In the genomic region with DNA sequence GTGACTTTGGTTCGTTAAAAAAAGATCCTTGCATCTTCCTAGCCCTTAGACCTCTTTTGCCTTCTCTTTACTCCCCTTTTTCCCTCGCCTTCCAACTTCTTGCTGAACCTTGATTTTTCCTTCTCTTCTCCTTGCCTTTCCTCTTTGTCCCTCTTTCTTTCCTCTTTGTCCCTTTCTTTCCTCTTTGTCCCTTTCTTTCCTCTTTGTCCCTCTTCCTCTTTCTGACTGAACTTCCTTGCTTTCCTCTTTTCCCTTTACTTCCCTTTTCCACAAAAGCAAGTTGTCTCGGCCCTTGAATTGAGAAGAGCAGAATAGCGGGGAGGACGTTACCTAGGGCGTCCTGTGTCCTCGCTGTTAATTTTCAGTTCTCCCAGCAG, we compare ENCODE assay signal across 8 cellular contexts. TPM values are rescaled to one million over a fixed set of nuclear protein-coding genes. Genes with fewer than 3 reads are reported as not detected.
DNase-seq lines count a peak whose midpoint lies in the region; ATAC-seq, FAIRE-seq and TF ChIP-seq lines count a peak whose summit lies in the region.

No MANE protein-coding gene starts in this region.

- TF ChIP-seq EP300 in A549 (IDR thresholded peaks at IDR 0.05) = no peak

- TF ChIP-seq POLR2A in A549 (IDR thresholded peaks at IDR 0.05; ENCODE audit: low read length) = no peak

- FAIRE-seq in A549 (lab: Jason Lieb, UNC) = peak; percentile 39
- FAIRE-seq in astrocyte (lab: Jason Lieb, UNC) = no peak

- H3K27ac ChIP-seq in A549 = peak overlapping the region; percentile 75 to 96; a peak in 5 of 6 replicates
- H3K27ac ChIP-seq in astrocyte (ENCODE audit: low read depth, low read length) = no peak overlapping the region
- no peak overlapping the region for H3K27ac ChIP-seq in mesodermal cell (ENCODE audit: low read depth, low read length, severe bottlenecking)

- H3K27me3 ChIP-seq in H7 (ENCODE audit: control insufficient read depth, insufficient read depth, low read length) (peaks cover 50% of the 10 kb centered on the region), astrocyte (ENCODE audit: insufficient read depth, low read length) (no peaks in the 10 kb centered on the region)

- peaks cover 7% of the 10 kb centered on the region for H3K27me3 Mint-ChIP-seq in astrocyte (ENCODE audit: low read depth, unreplicated experiment)

- TF ChIP-seq RAD21 in A549 (conservative IDR thresholded peaks at IDR 0.05 in 1 of 2, IDR thresholded peaks at IDR 0.05 in 1 of 2) = no peak

- WGBS in A549 (ENCODE audit: missing lambda C conversion rate) = 2% methylated on average over 7 of the region's 7 CpGs
- 1 to 3% methylated on average over 5 to 6 of the region's 7 CpGs for WGBS in mesodermal cell (ENCODE audit: insufficient coverage in 2 of 2), 2 experiments

- TF ChIP-seq CTCF in A549 (IDR thresholded peaks at IDR 0.05) (no peak), astrocyte (IDR thresholded peaks at IDR 0.05; ENCODE audit: insufficient read depth, low read depth, low read length) (no peak)

- no peaks in the 10 kb centered on the region for H3K36me3 ChIP-seq in H7 (replicated peaks; ENCODE audit: control insufficient read depth, insufficient read depth, low read length)
- H3K36me3 ChIP-seq in astrocyte (ENCODE audit: insufficient read depth, low read length) = no peaks in the 10 kb centered on the region
- H3K36me3 ChIP-seq in mesodermal cell (ENCODE audit: control insufficient read depth, insufficient read depth, low read length) = no peaks in the 10 kb centered on the region

- H4K20me1 ChIP-seq in astrocyte (ENCODE audit: insufficient read depth, low read length) = peaks cover 4% of the 10 kb centered on the region

- peak overlapping the region; percentile 84 for H3K9ac ChIP-seq in astrocyte (ENCODE audit: low read length)

- H3K4me3 ChIP-seq in A549 (peak overlapping the region; percentile 95), H7 (ENCODE audit: insufficient read depth, low read depth, low read length) (peak overlapping the region; percentile 53), astrocyte (ENCODE audit: insufficient read depth, low read depth, low read length) (peak overlapping the region; percentile 87), mesodermal cell (ENCODE audit: extremely low read depth, insufficient read depth, low read length, poor library complexity, severe bottlenecking) (peak overlapping the region; percentile 86)

- peak overlapping the region; percentile 93 for H3K4me3 Mint-ChIP-seq in astrocyte (ENCODE audit: unreplicated experiment)

- POLR2A ChIA-PET in A549 (lab: Yijun Ruan, JAX) = interaction anchor here (1.9 kb wide), 1 partner anchor 61 kb away, joined by 18 read pairs; the partner anchor contains the start of gene FOCAD

- H2AFZ ChIP-seq in astrocyte (ENCODE audit: low read depth, low read length) = peak overlapping the region; percentile 82

- H3K4me1 ChIP-seq in A549 (peaks cover 11% of the 10 kb centered on the region), astrocyte (ENCODE audit: insufficient read depth, low read length) (peaks cover 14% of the 10 kb centered on the region), mesodermal cell (ENCODE audit: control insufficient read depth, insufficient read depth, low read length, poor library complexity, severe bottlenecking) (peaks cover 5% of the 10 kb centered on the region)

- H3K9me3 Mint-ChIP-seq in astrocyte (ENCODE audit: unreplicated experiment) = no peaks in the 10 kb centered on the region

- H3K4me1 Mint-ChIP-seq in astrocyte (ENCODE audit: low read depth, unreplicated experiment) = peaks cover 16% of the 10 kb centered on the region

- H3K9me3 ChIP-seq in A549 (no peaks in the 10 kb centered on the region), astrocyte (ENCODE audit: insufficient read depth, low read depth, low read length) (no peaks in the 10 kb centered on the region), mesodermal cell (ENCODE audit: control insufficient read depth, low read length) (no peaks in the 10 kb centered on the region)

- ATAC-seq in A549 = peak in 1 of 2 experiments; percentile 26; a peak in 3 of 6 replicates
- ATAC-seq in GM19395 (IDR thresholded peaks at IDR 0.05; ENCODE audit: unreplicated experiment) = no peak

- H3K79me2 ChIP-seq in astrocyte (ENCODE audit: insufficient read depth, low read length) = peaks cover 9% of the 10 kb centered on the region

- CTCF ChIA-PET in A549 (lab: Yijun Ruan, JAX) = interaction anchor here (1.5 to 7.0 kb wide), 16 partner anchors 12 to 487 kb away, joined by 3 to 84 read pairs (median 10); no protein-coding TSS in a partner anchor

- H3K27ac Mint-ChIP-seq in astrocyte (ENCODE audit: unreplicated experiment) = peak overlapping the region; percentile 14

- DNase-seq in A549 (ENCODE audit: low read depth in 1 of 2, low spot score in 1 of 2) (peak in 1 of 2 experiments; percentile 8), H7 (no peak), astrocyte (ENCODE audit: low read depth) (no peak), NCI-H226 (no peak), SW480 (ENCODE audit: low spot score) (no peak), AG08395 (ENCODE audit: low spot score) (no peak)

- H3K36me3 Mint-ChIP-seq in astrocyte (ENCODE audit: low read depth, unreplicated experiment) = no peaks in the 10 kb centered on the region

- H3K4me2 ChIP-seq in A549 (peak overlapping the region; percentile 99), astrocyte (ENCODE audit: low read length) (peak overlapping the region; percentile 98)

TF ChIP-seq in A549, 52 proteins besides CTCF, POLR2A, EP300 and RAD21:
- TF ChIP-seq CBX8 (IDR thresholded peaks at IDR 0.05) (no peak), MAX (IDR thresholded peaks at IDR 0.05) (peak; percentile 2; the same call in 1 of the 2 replicates), KDM1A (IDR thresholded peaks at IDR 0.05; ENCODE audit: low read depth) (no peak), ESRRA (IDR thresholded peaks at IDR 0.05; ENCODE audit: borderline replicate concordance, low read length) (no peak), SMC3 (IDR thresholded peaks at IDR 0.05) (peak; percentile 6; the same call in 1 of the 3 replicates), EHMT2 (IDR thresholded peaks at IDR 0.05; ENCODE audit: low read depth) (no peak), ZC3H11A (IDR thresholded peaks at IDR 0.05) (no peak), ZSCAN20 (CRISPR knock-in tag; IDR thresholded peaks at IDR 0.05) (no peak), JUN (IDR thresholded peaks at IDR 0.05) (no peak), POLR2AphosphoS2 (conservative IDR thresholded peaks at IDR 0.05; ENCODE audit: low read length) (no peak), MAFK (IDR thresholded peaks at IDR 0.05; ENCODE audit: partially characterized antibody) (no peak), RNF2 (IDR thresholded peaks at IDR 0.05; ENCODE audit: borderline replicate concordance, low read depth) (no peak), ZNF302 (CRISPR knock-in tag; IDR thresholded peaks at IDR 0.05) (no peak)
- TF ChIP-seq, protein P1, sequence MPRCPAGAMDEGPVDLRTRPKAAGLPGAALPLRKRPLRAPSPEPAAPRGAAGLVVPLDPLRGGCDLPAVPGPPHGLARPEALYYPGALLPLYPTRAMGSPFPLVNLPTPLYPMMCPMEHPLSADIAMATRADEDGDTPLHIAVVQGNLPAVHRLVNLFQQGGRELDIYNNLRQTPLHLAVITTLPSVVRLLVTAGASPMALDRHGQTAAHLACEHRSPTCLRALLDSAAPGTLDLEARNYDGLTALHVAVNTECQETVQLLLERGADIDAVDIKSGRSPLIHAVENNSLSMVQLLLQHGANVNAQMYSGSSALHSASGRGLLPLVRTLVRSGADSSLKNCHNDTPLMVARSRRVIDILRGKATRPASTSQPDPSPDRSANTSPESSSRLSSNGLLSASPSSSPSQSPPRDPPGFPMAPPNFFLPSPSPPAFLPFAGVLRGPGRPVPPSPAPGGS (IDR thresholded peaks at IDR 0.05) = no peak
- TF ChIP-seq, protein P2, sequence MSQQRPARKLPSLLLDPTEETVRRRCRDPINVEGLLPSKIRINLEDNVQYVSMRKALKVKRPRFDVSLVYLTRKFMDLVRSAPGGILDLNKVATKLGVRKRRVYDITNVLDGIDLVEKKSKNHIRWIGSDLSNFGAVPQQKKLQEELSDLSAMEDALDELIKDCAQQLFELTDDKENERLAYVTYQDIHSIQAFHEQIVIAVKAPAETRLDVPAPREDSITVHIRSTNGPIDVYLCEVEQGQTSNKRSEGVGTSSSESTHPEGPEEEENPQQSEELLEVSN (IDR thresholded peaks at IDR 0.05; ENCODE audit: borderline replicate concordance, low read depth) = no peak
- TF ChIP-seq, protein P3, sequence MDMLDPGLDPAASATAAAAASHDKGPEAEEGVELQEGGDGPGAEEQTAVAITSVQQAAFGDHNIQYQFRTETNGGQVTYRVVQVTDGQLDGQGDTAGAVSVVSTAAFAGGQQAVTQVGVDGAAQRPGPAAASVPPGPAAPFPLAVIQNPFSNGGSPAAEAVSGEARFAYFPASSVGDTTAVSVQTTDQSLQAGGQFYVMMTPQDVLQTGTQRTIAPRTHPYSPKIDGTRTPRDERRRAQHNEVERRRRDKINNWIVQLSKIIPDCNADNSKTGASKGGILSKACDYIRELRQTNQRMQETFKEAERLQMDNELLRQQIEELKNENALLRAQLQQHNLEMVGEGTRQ (IDR thresholded peaks at IDR 0.05) = no peak
- TF ChIP-seq, protein P4, sequence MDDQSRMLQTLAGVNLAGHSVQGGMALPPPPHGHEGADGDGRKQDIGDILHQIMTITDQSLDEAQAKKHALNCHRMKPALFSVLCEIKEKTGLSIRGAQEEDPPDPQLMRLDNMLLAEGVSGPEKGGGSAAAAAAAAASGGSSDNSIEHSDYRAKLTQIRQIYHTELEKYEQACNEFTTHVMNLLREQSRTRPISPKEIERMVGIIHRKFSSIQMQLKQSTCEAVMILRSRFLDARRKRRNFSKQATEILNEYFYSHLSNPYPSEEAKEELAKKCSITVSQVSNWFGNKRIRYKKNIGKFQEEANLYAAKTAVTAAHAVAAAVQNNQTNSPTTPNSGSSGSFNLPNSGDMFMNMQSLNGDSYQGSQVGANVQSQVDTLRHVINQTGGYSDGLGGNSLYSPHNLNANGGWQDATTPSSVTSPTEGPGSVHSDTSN (IDR thresholded peaks at IDR 0.05) = no peak
TF ChIP-seq in A549: peak in this region for 2.

RNA-seq across cellular contexts. Expression of gene MLLT3, which starts 1.4 kb away (rescaled TPM):
- polyA plus RNA-seq in A549 (2011; rRNA removed) (47.6 and 50.8 TPM in 2 replicates), A549 (2017; fragmentation: RNase III; extraction: RNeasy Plus Mini Kit Qiagen cat#74134 plus additional on column Dnase treatment) (13.0 to 15.3 TPM (median 14.3 TPM) in 3 replicates)
- 9.0 and 10.1 TPM in 2 replicates for polyA plus RNA-seq in A549 (2012; cell fraction: cytosol; rRNA removed)
- 3.3 and 3.6 TPM in 2 replicates for polyA plus RNA-seq in A549 (2012; cell fraction: nucleus; rRNA removed)
- polyA minus RNA-seq in A549 (2011; rRNA and poly(A)+ RNA removed) = 23.0 and 23.6 TPM in 2 replicates
- 4.3 and 7.8 TPM in 2 replicates for total RNA-seq in H7 (2014; rRNA removed; shearing (Covaris generic))
- 35.1 and 41.6 TPM in 2 replicates for total RNA-seq in astrocyte
- polyA plus RNA-seq in mesodermal cell (2013, experiment 1 of 2) = 59.9 TPM
- polyA plus RNA-seq in mesodermal cell (2013, experiment 2 of 2) = 87.2 TPM

Comparison
In these comparisons a context has a peak if more than half of its experiments do, and no peak if none do; other contexts are left out.
1. H3K27ac ChIP-seq: peak in A549 (2 of 2); none in astrocyte (single experiment) and mesodermal cell (single experiment).
2. Peak in every context shown above with its lines, with median percentiles within 50 percentile points of each other: H3K4me3 ChIP-seq.